In genomic region chr2:111698743-111699554, GRCh38 we compare ENCODE assay signal across 9 cellular contexts.
A peak's percentile ranks its signal among the peaks of the same experiment; 100 is the strongest.
DNase-seq lines count a peak whose midpoint lies in the region; ATAC-seq and TF ChIP-seq lines count a peak whose summit lies in the region.
"Had no signal": no experiment of that assay in that cellular context is flagged by ENCODE, and none has a peak within 500 bp of the region (broad histone marks: within the 10 kb centered on the region; RNA-seq: fewer than 3 reads in every experiment).

No MANE protein-coding gene starts in this region.

- no peaks in the 10 kb centered on the region for H3K27me3 ChIP-seq in Panc1 (ENCODE audit: control insufficient read depth, insufficient read depth, low read length)

- CTCF ChIA-PET in Panc1 (lab: Charles Lee): interaction anchor here (0.5 to 0.9 kb wide), 5 partner anchors 10 to 578 kb away, joined by 3 to 4 read pairs (median 3); partner anchors contain the start of gene BCL2L11

- peaks cover 20% of the 10 kb centered on the region for H3K27me3 Mint-ChIP-seq in activated T-cell treated with anti-CD3 and anti-CD28 coated beads, Interleukin-2, amount 50 U/mL, for 72 hours (ENCODE audit: low read depth)

- DNase-seq in Caki2 (ENCODE audit: low read depth) (peak; percentile 100), HT-29 (ENCODE audit: low spot score) (peak; percentile 95), Panc1 (ENCODE audit: low read depth, low spot score) (peak; percentile 98), fibroblast of villous mesenchyme (ENCODE audit: low read depth) (peak; percentile 98), pons (ENCODE audit: low spot score) (peak; percentile 48)
- peak; percentile 71 to 79 for DNase-seq in activated T-cell treated with anti-CD3 and anti-CD28 coated beads, Interleukin-2, amount 50 U/mL, for 72 hours
- DNase-seq: activated B cell treated with CpG ODN at 0.5 μM for 24 hours had no signal

- H3K4me3 Mint-ChIP-seq in activated T-cell treated with anti-CD3 and anti-CD28 coated beads, Interleukin-2, amount 50 U/mL, for 72 hours: peak overlapping the region; percentile 78 to 79
- H3K4me3 Mint-ChIP-seq: activated B cell treated with CpG ODN at 0.5 μM for 24 hours had no signal

- no peaks in the 10 kb centered on the region for H3K9me3 ChIP-seq in Panc1 (ENCODE audit: control insufficient read depth, insufficient read depth, low read depth, low read length)

- H3K36me3 ChIP-seq in Panc1 (ENCODE audit: control insufficient read depth, insufficient read depth, low read length): no peaks in the 10 kb centered on the region

- ATAC-seq in Panc1 (peak; percentile 98), HG03095 (IDR thresholded peaks at IDR 0.05; ENCODE audit: unreplicated experiment) (no peak), GM18520 (IDR thresholded peaks at IDR 0.05; ENCODE audit: unreplicated experiment) (no peak)
- ATAC-seq in activated T-cell treated with anti-CD3 and anti-CD28 coated beads, Interleukin-2, amount 50 U/mL, for 72 hours (replicated peaks in 1 of 2): peak; percentile 87 to 93

- H3K4me3 ChIP-seq in Panc1 (ENCODE audit: low read depth in 2 of 2, low read length in 2 of 2): peak overlapping the region; percentile 3 to 19; a peak in 2 of 4 replicates
- peak overlapping the region; percentile 30 for H3K4me3 ChIP-seq in fibroblast of villous mesenchyme (ENCODE audit: low read depth, low read length)

- H3K27ac Mint-ChIP-seq in activated T-cell treated with anti-CD3 and anti-CD28 coated beads, Interleukin-2, amount 50 U/mL, for 72 hours: peak overlapping the region; percentile 84
- H3K27ac Mint-ChIP-seq: activated B cell treated with CpG ODN at 0.5 μM for 24 hours had no signal

- peak overlapping the region; percentile 89 for H3K27ac ChIP-seq in Panc1 (ENCODE audit: low read length)

- H3K4me1 ChIP-seq in Panc1 (ENCODE audit: control insufficient read depth, insufficient read depth, low read length): peaks cover 23% of the 10 kb centered on the region

- in situ Hi-C loops in Caki2 (cut with HindIII; ENCODE audit: low pct_unique_long_range_greater_than_20kb, low sequenced_read_pairs) (no loop called here), Panc1 (cut with HindIII; ENCODE audit: low pct_unique_long_range_greater_than_20kb, low sequenced_read_pairs) (no loop called here)

- peaks cover 3% of the 10 kb centered on the region in 2 donors for H3K36me3 Mint-ChIP-seq in activated T-cell treated with anti-CD3 and anti-CD28 coated beads, Interleukin-2, amount 50 U/mL, for 72 hours (ENCODE audit: insufficient read depth in 2 of 2)

- TF ChIP-seq CTCF in Panc1 (IDR thresholded peaks at IDR 0.05) (peak; percentile 85), fibroblast of villous mesenchyme (IDR thresholded peaks at IDR 0.05; ENCODE audit: insufficient read depth, low read depth, low read length) (peak; percentile 21)

- BruUV-seq in Panc1 (replicated peaks; lab: Mats Ljungman, UMichigan): no TSS peak

- intact Hi-C loops in Panc1 (cut with micrococcal nuclease; ENCODE audit: unreplicated experiment): no loop called here

- POLR2A ChIA-PET in Panc1 (lab: Charles Lee): interaction anchor here (0.6 to 0.9 kb wide), 4 partner anchors 20 to 582 kb away, joined by 3 to 8 read pairs (median 6); no protein-coding TSS in a partner anchor

- H3K4me1 Mint-ChIP-seq in activated T-cell treated with anti-CD3 and anti-CD28 coated beads, Interleukin-2, amount 50 U/mL, for 72 hours (ENCODE audit: low read depth): peaks cover 45% of the 10 kb centered on the region

- peaks cover 0 to 3% of the 10 kb centered on the region in 2 donors for H3K9me3 Mint-ChIP-seq in activated T-cell treated with anti-CD3 and anti-CD28 coated beads, Interleukin-2, amount 50 U/mL, for 72 hours
- H3K9me3 Mint-ChIP-seq: activated B cell treated with CpG ODN at 0.5 μM for 24 hours had no signal

Comparison
In these comparisons a context has a peak if more than half of its experiments do, and no peak if none do; other contexts are left out.
1. DNase-seq: peak in every context shown above with its lines; median percentile 100 in Caki2; 98 in Panc1; 98 in fibroblast of villous mesenchyme; 95 in HT-29; 75 in activated T-cell treated with anti-CD3 and anti-CD28 coated beads, Interleukin-2, amount 50 U/mL, for 72 hours; 48 in pons.
2. ATAC-seq: peak in Panc1 (single experiment) and activated T-cell treated with anti-CD3 and anti-CD28 coated beads, Interleukin-2, amount 50 U/mL, for 72 hours (2 of 2); none in HG03095 (single experiment) and GM18520 (single experiment).